ENCODE assay signal across 19 cellular contexts in genomic region chr7:75045881-75046280, GRCh38. TPM values are rescaled to one million over a fixed set of nuclear protein-coding genes. Genes with fewer than 3 reads are reported as not detected.
DNase-seq lines count a peak whose midpoint lies in the region; ATAC-seq, FAIRE-seq and TF ChIP-seq lines count a peak whose summit lies in the region.
"Had no signal": no experiment of that assay in that cellular context is flagged by ENCODE, and none has a peak within 500 bp of the region (broad histone marks: within the 10 kb centered on the region; RNA-seq: fewer than 3 reads in every experiment).

No MANE protein-coding gene starts in this region.

- CTCF ChIA-PET in CD4-positive, alpha-beta T cell (lab: Charles Lee): interaction anchor here (1.0 kb wide), 1 partner anchor 628 kb away, joined by 3 read pairs; no protein-coding TSS in a partner anchor

- H3K27me3 Mint-ChIP-seq in CD4-positive, alpha-beta T cell: no peaks in the 10 kb centered on the region
- H3K27me3 Mint-ChIP-seq: activated CD4-positive, alpha-beta memory T cell treated with anti-CD3 and anti-CD28 coated beads, Interleukin-2, amount 10 ng/mL, durations not matched to agents 7 days and 5 days; CD4-positive, CD25-positive, alpha-beta regulatory T cell had no signal

- peak; percentile 90 for FAIRE-seq in D721Med (lab: Jason Lieb, UNC)
- FAIRE-seq: endometrium, GM12878 had no signal

- no peak overlapping the region for H3K27ac Mint-ChIP-seq in CD4-positive, alpha-beta T cell
- H3K27ac Mint-ChIP-seq: activated CD4-positive, alpha-beta memory T cell treated with anti-CD3 and anti-CD28 coated beads, Interleukin-2, amount 10 ng/mL, durations not matched to agents 7 days and 5 days; CD4-positive, CD25-positive, alpha-beta regulatory T cell; nephron progenitor cell had no signal

- DNase-seq in D721Med (ENCODE audit: insufficient read length, low spot score): peak; percentile 87
- DNase-seq in NCI-H1694 (lab: John Stamatoyannopoulos, UW): peak; percentile 80
- DNase-seq in cerebellar cortex (ENCODE audit: low spot score): peak; percentile 55
- DNase-seq in psoas muscle: no peak
- DNase-seq in occipital lobe (lab: John Stamatoyannopoulos, UW): no peak
- DNase-seq in NCI-H2196 (lab: John Stamatoyannopoulos, UW; ENCODE audit: unreplicated experiment): no peak
- no peak for DNase-seq in CD4-positive, alpha-beta T cell
- DNase-seq: NCI-H446 treated with DMSO at 0.1 percent for 48 hours had no signal

- no peaks in the 10 kb centered on the region for H3K9me3 Mint-ChIP-seq in CD4-positive, alpha-beta T cell
- H3K9me3 Mint-ChIP-seq: activated CD4-positive, alpha-beta memory T cell treated with anti-CD3 and anti-CD28 coated beads, Interleukin-2, amount 10 ng/mL, durations not matched to agents 7 days and 5 days; CD4-positive, CD25-positive, alpha-beta regulatory T cell; nephron progenitor cell; WTC11 had no signal

- H3K9me3 ChIP-seq in psoas muscle: no peaks in the 10 kb centered on the region
- no peaks in the 10 kb centered on the region for H3K9me3 ChIP-seq in CD4-positive, alpha-beta T cell (ENCODE audit: control insufficient read depth, low read length)
- H3K9me3 ChIP-seq: colonic mucosa, heart right ventricle, SK-N-SH had no signal

- TF ChIP-seq CTCF in D721Med (IDR thresholded peaks at IDR 0.05; ENCODE audit: insufficient read depth, missing control alignments) (no peak), psoas muscle (IDR thresholded peaks at IDR 0.05) (no peak)
- no peak for TF ChIP-seq CTCF in CD4-positive, alpha-beta T cell (IDR thresholded peaks at IDR 0.05)

- POLR2A ChIA-PET in CD4-positive, alpha-beta T cell (lab: Charles Lee): no interaction called here

- H3K4me3 Mint-ChIP-seq in CD4-positive, alpha-beta T cell: no peak overlapping the region
- H3K4me3 Mint-ChIP-seq: activated CD4-positive, alpha-beta memory T cell treated with anti-CD3 and anti-CD28 coated beads, Interleukin-2, amount 10 ng/mL, durations not matched to agents 7 days and 5 days; CD4-positive, CD25-positive, alpha-beta regulatory T cell; nephron progenitor cell; WTC11 had no signal

- H3K36me3 ChIP-seq in psoas muscle (ENCODE audit: insufficient read depth in 1 of 2, low read depth in 1 of 2): peaks cover 3 to 69% of the 10 kb centered on the region in 2 donors
- H3K36me3 ChIP-seq: colonic mucosa had no signal

- H3K27me3 ChIP-seq in psoas muscle (ENCODE audit: insufficient read depth in 3 of 3, low read length in 2 of 3): no peaks in the 10 kb centered on the region
- H3K27me3 ChIP-seq in CD4-positive, alpha-beta T cell (ENCODE audit: control insufficient read depth, insufficient read depth, low read length): no peaks in the 10 kb centered on the region
- H3K27me3 ChIP-seq: brain microvascular endothelial cell, colonic mucosa, heart right ventricle had no signal

- peak overlapping the region; percentile 74 for H3K27ac ChIP-seq in psoas muscle
- H3K27ac ChIP-seq in CD4-positive, alpha-beta T cell (ENCODE audit: low read depth, low read length): no peak overlapping the region
- H3K27ac ChIP-seq: brain microvascular endothelial cell, colonic mucosa had no signal

- peaks cover 62% of the 10 kb centered on the region for H3K36me3 Mint-ChIP-seq in CD4-positive, alpha-beta T cell (ENCODE audit: low read depth)

- intact Hi-C loops in psoas muscle (cut with DNase I): loop anchor here in 1 of 2 donors (10.0 kb wide), 1 partner anchor 631 kb away; no protein-coding TSS in a partner anchor
- intact Hi-C loops in CD4-positive, alpha-beta T cell (cut with DNase I, micrococcal nuclease): loop anchor here in 1 of 2 experiments (5.0 kb wide), 1 partner anchor 629 kb away; no protein-coding TSS in a partner anchor

- ATAC-seq in psoas muscle (no peak), HG03175 (IDR thresholded peaks at IDR 0.05; ENCODE audit: unreplicated experiment) (no peak)
- no peak for ATAC-seq in CD4-positive, alpha-beta T cell (ENCODE audit: poor library complexity)

- H3K4me3 ChIP-seq in psoas muscle: peak overlapping the region; percentile 40
- H3K4me3 ChIP-seq: colonic mucosa, GM12878 had no signal

- H3K4me1 ChIP-seq in psoas muscle: peaks cover 13% of the 10 kb centered on the region
- H3K4me1 ChIP-seq: colonic mucosa had no signal

- H3K4me1 Mint-ChIP-seq in CD4-positive, alpha-beta T cell (ENCODE audit: low read depth): no peaks in the 10 kb centered on the region
- H3K4me1 Mint-ChIP-seq: CD4-positive, CD25-positive, alpha-beta regulatory T cell had no signal

- 55 to 64% (median 58%) methylated on average over 14 of the region's 14 CpGs for WGBS in psoas muscle, 3 donors

RNA-seq across cellular contexts. Expression of gene RCC1L, which starts 27.7 kb away (rescaled TPM):
- total RNA-seq in psoas muscle (10 to 100 TPM; 67.7 to 77.1 (median 72.1) TPM), occipital lobe (18.7 TPM)
- polyA plus RNA-seq in psoas muscle: 100 to 1,000 TPM in 1 of 3 donors, 10 to 100 TPM in 2; 52.3 to 123 (median 70.2) TPM
- total RNA-seq in CD4-positive, alpha-beta T cell: 10 to 100 TPM; 16.6 to 17.5 TPM

RNA-seq across cellular contexts. Expression of gene GTF2IRD2B, which starts 46.5 kb away (rescaled TPM):
- 10 to 100 TPM; 26.7 to 50.1 (median 38.6) TPM for total RNA-seq in psoas muscle
- polyA plus RNA-seq in psoas muscle: 10 to 100 TPM; 11.1 to 16.2 (median 14.4) TPM
- total RNA-seq in occipital lobe: 60.8 TPM
- total RNA-seq in CD4-positive, alpha-beta T cell: 10 to 100 TPM; 40.1 to 40.3 TPM

Comparison
In these comparisons a context has a peak if more than half of its experiments do, and no peak if none do; other contexts are left out.
1. DNase-seq: peak in D721Med (single experiment), NCI-H1694 (single experiment) and cerebellar cortex (single experiment); none in psoas muscle (0 of 2), occipital lobe (single experiment), NCI-H2196 (single experiment) and CD4-positive, alpha-beta T cell (0 of 10).